In the genomic region with DNA sequence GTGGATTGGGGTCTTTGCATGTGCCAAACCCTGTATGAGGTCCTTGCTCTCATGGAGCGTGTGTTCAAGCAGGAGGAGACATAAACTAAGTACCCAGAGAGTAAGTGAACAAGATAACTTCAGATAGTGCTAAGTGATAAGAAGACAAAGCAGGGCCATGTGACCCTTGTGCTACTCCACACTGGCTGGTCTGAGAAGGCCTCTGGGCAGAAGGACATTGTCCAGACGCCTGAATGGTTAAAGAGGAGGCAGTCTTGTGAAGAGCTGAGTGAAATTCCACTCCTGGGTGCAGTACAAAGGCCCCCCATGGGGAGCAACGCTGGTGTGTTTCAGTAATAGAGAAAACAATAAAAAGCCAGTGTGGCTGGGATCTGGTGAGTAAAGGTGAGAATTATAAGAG, we compare ENCODE assay signal across 31 cellular contexts.
"Had no signal": no experiment of that assay in that cellular context is flagged by ENCODE, and none has a peak within 500 bp of the region (broad histone marks: within the 10 kb centered on the region; RNA-seq: fewer than 3 reads in every experiment).

No MANE protein-coding gene starts in this region.

- H3K4me3 ChIP-seq: ascending aorta, body of pancreas had no signal

- ATAC-seq: activated CD8-positive, alpha-beta memory T cell treated with anti-CD3 and anti-CD28 coated beads, Interleukin-2, amount 10 ng/mL, durations not matched to agents 7 days and 5 days; activated naive CD4-positive, alpha-beta T cell treated with anti-CD3 and anti-CD28 coated beads, Interleukin-2, amount 50 U/mL, for 72 hours; activated naive CD8-positive, alpha-beta T cell treated with anti-CD3 and anti-CD28 coated beads, Interleukin-2, amount 50 U/mL, for 24 hours; body of pancreas; Panc1; Right ventricle myocardium inferior had no signal

- H3K9me3 ChIP-seq: ascending aorta, body of pancreas, SK-N-SH had no signal

- H3K36me3 Mint-ChIP-seq: activated CD8-positive, alpha-beta memory T cell treated with anti-CD3 and anti-CD28 coated beads, Interleukin-2, amount 10 ng/mL, durations not matched to agents 7 days and 5 days; activated naive CD4-positive, alpha-beta T cell treated with anti-CD3 and anti-CD28 coated beads, Interleukin-2, amount 50 U/mL, for 72 hours had no signal

- H3K27ac ChIP-seq: ascending aorta, body of pancreas had no signal

- H3K27me3 ChIP-seq: ascending aorta, body of pancreas had no signal

- H3K9ac ChIP-seq: SK-N-SH had no signal

- DNase-seq: activated B cell treated with CpG ODN at 0.5 μM for 24 hours; activated CD4-positive, alpha-beta T cell treated with anti-CD3 and anti-CD28 coated beads for 1 hour; activated CD4-positive, alpha-beta T cell treated with anti-CD3 and anti-CD28 coated beads, Interleukin-2, amount 10 ng/mL, durations not matched to agents 24 days and 14 days; activated CD4-positive, alpha-beta T cell treated with anti-CD3 and anti-CD28 coated beads, Interleukin-2, amount 50 U/mL, for 48 hours; activated CD8-positive, alpha-beta memory T cell treated with anti-CD3 and anti-CD28 coated beads, Interleukin-2, amount 10 ng/mL, durations not matched to agents 7 days and 5 days; activated effector memory CD4-positive, alpha-beta T cell treated with anti-CD3 and anti-CD28 coated beads, Interleukin-2, amount 50 U/mL, for 16 hours; activated naive CD4-positive, alpha-beta T cell treated with Interleukin-2 at 50 U/mL for 16 hours; activated naive CD8-positive, alpha-beta T cell treated with anti-CD3 and anti-CD28 coated beads, Interleukin-2, amount 50 U/mL, for 24 hours; activated T-cell treated with anti-CD3 and anti-CD28 coated beads, Interleukin-2, amount 50 U/mL, for 24 hours; amniotic stem cell; body of pancreas; central memory CD4-positive, alpha-beta T cell; Karpas-422; NCI-H1092; NCI-H1417; NCI-H1694 treated with DMSO at 0.1 percent for 48 hours; NCI-H2029 treated with DMSO at 0.1 percent for 48 hours; NCI-H345; NCI-H510A; NCI-H526 treated with DMSO at 0.1 percent for 48 hours; NK-92 treated with Interleukin-12 subunit alpha and Interleukin-12 subunit beta, amount 100 ng/mL, for 24 hours; OCI-M1; RPMI8226; SK-N-SH; T-helper 1 cell had no signal

- H3K27ac Mint-ChIP-seq: activated B cell treated with CpG ODN at 0.5 μM for 24 hours; activated CD4-positive, alpha-beta T cell treated with anti-CD3 and anti-CD28 coated beads, Interleukin-2, amount 10 ng/mL, durations not matched to agents 24 days and 14 days; activated CD8-positive, alpha-beta memory T cell treated with anti-CD3 and anti-CD28 coated beads, Interleukin-2, amount 10 ng/mL, durations not matched to agents 7 days and 5 days; activated naive CD4-positive, alpha-beta T cell treated with anti-CD3 and anti-CD28 coated beads, Interleukin-2, amount 50 U/mL, for 72 hours; activated naive CD8-positive, alpha-beta T cell treated with anti-CD3 and anti-CD28 coated beads, Interleukin-2, amount 50 U/mL, for 24 hours; activated T-cell treated with anti-CD3 and anti-CD28 coated beads, Interleukin-2, amount 50 U/mL, for 24 hours; activated T-helper 1 cell treated with anti-CD3 and anti-CD28 coated beads, Interleukin-12 subunit alpha, Interleukin-12 subunit beta, Interleukin-2, Interleukin-4 antibody, amounts not matched to agents 30 ng/mL and 10 ng/mL and 1 ng/mL, durations not matched to agents 14 hours and 24 hours and 36 hours; T-helper 2 cell treated with Interferon-gamma antibody and Interleukin-4, amounts not matched to agents 5 μg/mL and 100 μg/mL, for 36 hours had no signal

- H3K4me2 ChIP-seq: SK-N-SH had no signal

- H3K4me3 Mint-ChIP-seq: activated B cell treated with CpG ODN at 0.5 μM for 24 hours; activated CD4-positive, alpha-beta T cell treated with anti-CD3 and anti-CD28 coated beads, Interleukin-2, amount 10 ng/mL, durations not matched to agents 24 days and 14 days; activated CD8-positive, alpha-beta memory T cell treated with anti-CD3 and anti-CD28 coated beads, Interleukin-2, amount 10 ng/mL, durations not matched to agents 7 days and 5 days; activated naive CD8-positive, alpha-beta T cell treated with anti-CD3 and anti-CD28 coated beads, Interleukin-2, amount 50 U/mL, for 24 hours; activated T-cell treated with anti-CD3 and anti-CD28 coated beads, Interleukin-2, amount 50 U/mL, for 24 hours; activated T-helper 1 cell treated with anti-CD3 and anti-CD28 coated beads, Interleukin-12 subunit alpha, Interleukin-12 subunit beta, Interleukin-2, Interleukin-4 antibody, amounts not matched to agents 30 ng/mL and 10 ng/mL and 1 ng/mL, durations not matched to agents 14 hours and 24 hours and 36 hours; T-helper 2 cell treated with Interferon-gamma antibody and Interleukin-4, amounts not matched to agents 5 μg/mL and 100 μg/mL, for 36 hours had no signal

- H3K4me1 ChIP-seq: ascending aorta, body of pancreas had no signal

- H3K27me3 Mint-ChIP-seq: activated CD8-positive, alpha-beta memory T cell treated with anti-CD3 and anti-CD28 coated beads, Interleukin-2, amount 10 ng/mL, durations not matched to agents 7 days and 5 days; activated naive CD8-positive, alpha-beta T cell treated with anti-CD3 and anti-CD28 coated beads, Interleukin-2, amount 50 U/mL, for 24 hours; activated T-cell treated with anti-CD3 and anti-CD28 coated beads, Interleukin-2, amount 50 U/mL, for 24 hours had no signal

- H3K9me3 Mint-ChIP-seq: activated B cell treated with CpG ODN at 0.5 μM for 24 hours; activated CD4-positive, alpha-beta T cell treated with anti-CD3 and anti-CD28 coated beads, Interleukin-2, amount 10 ng/mL, durations not matched to agents 24 days and 14 days; activated naive CD4-positive, alpha-beta T cell treated with anti-CD3 and anti-CD28 coated beads, Interleukin-2, amount 50 U/mL, for 72 hours; activated naive CD8-positive, alpha-beta T cell treated with anti-CD3 and anti-CD28 coated beads, Interleukin-2, amount 50 U/mL, for 24 hours; activated T-cell treated with anti-CD3 and anti-CD28 coated beads, Interleukin-2, amount 50 U/mL, for 24 hours; activated T-helper 1 cell treated with anti-CD3 and anti-CD28 coated beads, Interleukin-12 subunit alpha, Interleukin-12 subunit beta, Interleukin-2, Interleukin-4 antibody, amounts not matched to agents 30 ng/mL and 10 ng/mL and 1 ng/mL, durations not matched to agents 14 hours and 24 hours and 36 hours; T-helper 2 cell treated with Interferon-gamma antibody and Interleukin-4, amounts not matched to agents 5 μg/mL and 100 μg/mL, for 36 hours had no signal

- H3K36me3 ChIP-seq: ascending aorta had no signal

- H3K4me1 Mint-ChIP-seq: activated B cell treated with CpG ODN at 0.5 μM for 24 hours; activated CD4-positive, alpha-beta T cell treated with anti-CD3 and anti-CD28 coated beads, Interleukin-2, amount 10 ng/mL, durations not matched to agents 24 days and 14 days; activated CD8-positive, alpha-beta memory T cell treated with anti-CD3 and anti-CD28 coated beads, Interleukin-2, amount 10 ng/mL, durations not matched to agents 7 days and 5 days; activated naive CD8-positive, alpha-beta T cell treated with anti-CD3 and anti-CD28 coated beads, Interleukin-2, amount 50 U/mL, for 24 hours had no signal
